In the genomic region with DNA sequence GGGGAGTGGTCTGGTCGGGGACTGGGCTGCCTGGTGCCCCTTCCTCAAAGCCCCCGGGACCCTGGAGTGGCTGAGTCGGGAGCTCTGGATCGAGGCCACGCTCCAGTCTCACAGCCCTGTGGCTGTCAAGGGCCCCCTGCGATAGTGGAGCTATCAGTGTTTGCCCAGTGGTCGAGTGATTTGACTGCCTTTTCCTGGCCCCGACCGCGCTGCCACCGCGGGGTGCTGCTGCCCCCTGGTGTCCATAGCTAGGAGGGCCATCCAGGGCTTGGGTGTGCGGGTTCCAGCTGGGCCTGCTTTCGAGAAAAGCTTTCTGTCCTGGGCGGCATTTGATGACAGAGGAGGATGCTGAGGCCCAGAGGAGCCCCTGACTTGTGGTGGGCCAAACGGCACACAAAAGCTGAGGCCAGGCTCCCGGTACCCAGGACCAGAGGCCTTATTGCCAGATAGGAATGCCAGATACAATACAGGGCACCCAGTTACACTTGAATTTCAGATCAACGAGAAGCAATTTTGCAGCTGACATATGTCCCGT, we compare ENCODE assay signal across 8 cellular contexts. TPM values are rescaled to one million over a fixed set of nuclear protein-coding genes. Genes with fewer than 3 reads are reported as not detected.
A peak's percentile ranks its signal among the peaks of the same experiment; 100 is the strongest.
DNase-seq lines count a peak whose midpoint lies in the region; ATAC-seq and TF ChIP-seq lines count a peak whose summit lies in the region.

No MANE protein-coding gene starts in this region.

- peaks cover 6% of the 10 kb centered on the region for H3K4me1 Mint-ChIP-seq in mesothelial cell of epicardium

- H3K27me3 Mint-ChIP-seq in mesothelial cell of epicardium (ENCODE audit: low read depth) = peaks cover 3% of the 10 kb centered on the region

- H3K4me3 Mint-ChIP-seq in mesothelial cell of epicardium = peak overlapping the region; percentile 26

- H3K36me3 Mint-ChIP-seq in mesothelial cell of epicardium = peaks cover 5% of the 10 kb centered on the region

- peak; percentile 93 for TF ChIP-seq CTCF in mesothelial cell of epicardium (IDR thresholded peaks at IDR 0.05; ENCODE audit: unreplicated experiment)

- H3K9me3 Mint-ChIP-seq in mesothelial cell of epicardium = no peaks in the 10 kb centered on the region

- ATAC-seq in GM18861 (IDR thresholded peaks at IDR 0.05; ENCODE audit: unreplicated experiment) = peak; percentile 34
- peak; percentile 62 for ATAC-seq in HG03432 (IDR thresholded peaks at IDR 0.05; ENCODE audit: unreplicated experiment)

- no peak overlapping the region for H3K27ac Mint-ChIP-seq in mesothelial cell of epicardium

- DNase-seq in AG08395 (ENCODE audit: low spot score) = peak; percentile 88
- peak; percentile 70 for DNase-seq in NCI-H748 treated with DMSO at 0.1 percent for 48 hours (lab: John Stamatoyannopoulos, UW)
- DNase-seq in activated CD4-positive, alpha-beta T cell treated with anti-CD3 and anti-CD28 coated beads, Interleukin-2, amount 50 U/mL, for 24 hours (ENCODE audit: low read depth in 1 of 2, low spot score in 1 of 2) = peak; percentile 63 to 66
- DNase-seq in ecto neural progenitor cell (ENCODE audit: low spot score) = peak; percentile 91
- peak; percentile 63 to 90 for DNase-seq in mesothelial cell of epicardium (ENCODE audit: low spot score in 2 of 2, unreplicated experiment in 2 of 2)
- peak; percentile 32 to 67 for DNase-seq in stimulated activated CD8-positive, alpha-beta memory T cell treated with anti-CD3 and anti-CD28 coated beads, Interleukin-4, amount 100 ng/mL, for 4 hours (ENCODE audit: low read depth in 2 of 2, low spot score in 1 of 2)

RNA-seq across cellular contexts. Expression of gene ODC1, which starts 13.2 kb away (rescaled TPM):
- 138 to 148 TPM (median 148 TPM) in 3 replicates for total RNA-seq in mesothelial cell of epicardium

Comparison
In these comparisons a context has a peak if more than half of its experiments do, and no peak if none do; other contexts are left out.
1. Peak in every context shown above with its lines: DNase-seq and ATAC-seq.